Comparison of ENCODE assay signal across 1 cellular context in genomic region chr2:154699560-154699901, GRCh38.
A peak's percentile ranks its signal among the peaks of the same experiment; 100 is the strongest.
TF ChIP-seq lines count a peak whose summit lies in the region.

No MANE protein-coding gene starts in this region.

TF ChIP-seq in liver, 16 proteins besides CTCF, POLR2A, EP300 and RAD21:
- TF ChIP-seq ZBTB33 (IDR thresholded peaks at IDR 0.05) (no peak), ATF3 (IDR thresholded peaks at IDR 0.05) (no peak), HNF4G (IDR thresholded peaks at IDR 0.05) (no peak), GABPA (IDR thresholded peaks at IDR 0.05 in 1 of 2, conservative IDR thresholded peaks at IDR 0.05 in 1 of 2) (no peak), FOXA1 (IDR thresholded peaks at IDR 0.05) (peak; percentile 42), REST (IDR thresholded peaks at IDR 0.05) (peak; percentile 52), FOXA2 (IDR thresholded peaks at IDR 0.05) (peak; percentile 36), HNF4A (conservative IDR thresholded peaks at IDR 0.05) (peak; percentile 40 to 62), JUND (IDR thresholded peaks at IDR 0.05) (no peak), EGR1 (IDR thresholded peaks at IDR 0.05; ENCODE audit: low read depth in 2 of 2) (no peak), YY1 (IDR thresholded peaks at IDR 0.05) (peak; percentile 60), SP1 (IDR thresholded peaks at IDR 0.05) (no peak), TAF1 (conservative IDR thresholded peaks at IDR 0.05) (no peak), NR2F2 (IDR thresholded peaks at IDR 0.05) (no peak), MAX (IDR thresholded peaks at IDR 0.05) (peak; percentile 59), RXRA (IDR thresholded peaks at IDR 0.05) (peak in 1 of 2 donors; percentile 31)
TF ChIP-seq in liver: peak in this region for 7.
